ENCODE assay signal across 8 cellular contexts in genomic region chr17:44324092-44324570, GRCh38. TPM values are rescaled to one million over a fixed set of nuclear protein-coding genes. Genes with fewer than 3 reads are reported as not detected.
DNase-seq lines count a peak whose midpoint lies in the region; ATAC-seq, FAIRE-seq and TF ChIP-seq lines count a peak whose summit lies in the region.

No MANE protein-coding gene starts in this region.

- H3K9me3 ChIP-seq in body of pancreas = no peaks in the 10 kb centered on the region
- H3K9me3 ChIP-seq in HepG2 (ENCODE audit: low read length) = no peaks in the 10 kb centered on the region
- H3K9me3 ChIP-seq in transverse colon = no peaks in the 10 kb centered on the region

- peak; percentile 4 for ATAC-seq in GM18907 (IDR thresholded peaks at IDR 0.05; ENCODE audit: unreplicated experiment)
- peak; percentile 1 for ATAC-seq in body of pancreas
- peak; percentile 22 for ATAC-seq in HepG2

- in situ Hi-C loops in HepG2 (cut with HindIII; ENCODE audit: extremely low pct_ligation_motif_present, low pct_unique_long_range_greater_than_20kb) = no loop called here
- in situ Hi-C loops in transverse colon (cut with MboI; ENCODE audit: low pct_ligation_motif_present in 1 of 4, low pct_unique_long_range_greater_than_20kb in 1 of 4, low sequenced_read_pairs in 3 of 4) = loop anchor here in 1 of 4 donors (10.0 kb wide), 1 partner anchor 109 kb away; the partner anchor contains the start of gene UBTF

- intact Hi-C loops in body of pancreas (cut with DNase I) (loop anchor here (5.0 kb wide), 1 partner anchor 107 kb away; the partner anchor contains the start of gene UBTF), HepG2 (cut with micrococcal nuclease; ENCODE audit: unreplicated experiment) (loop anchor here (2.0 to 10.0 kb wide), 2 partner anchors 49 to 105 kb away; partner anchors contain the start of gene UBTF), transverse colon (cut with DNase I; ENCODE audit: low total_unique reads) (loop anchor here (1.0 to 2.0 kb wide), 2 partner anchors 23 to 105 kb away; partner anchors contain the start of gene UBTF)

- TF ChIP-seq EP300 in HepG2 (IDR thresholded peaks at IDR 0.05; ENCODE audit: low read depth in 2 of 2, low read length in 2 of 2) (no peak), HepG2 (CRISPR knock-in tag; IDR thresholded peaks at IDR 0.05; ENCODE audit: borderline replicate concordance) (no peak), transverse colon (IDR thresholded peaks at IDR 0.05; ENCODE audit: low read depth) (no peak)

- 0 to 1% methylated on average over 7 to 38 of the region's 38 CpGs for WGBS in body of pancreas, 2 donors
- WGBS in HepG2 (ENCODE audit: low lambda C conversion rate) = 0% methylated on average over 12 of the region's 38 CpGs
- 2% methylated on average over 28 of the region's 38 CpGs; no CpG with 5 or more reads in 1 of the 2 donors for WGBS in transverse colon (ENCODE audit: low coverage in 1 of 2), 2 donors

- H3K36me3 ChIP-seq in body of pancreas (replicated peaks in 1 of 2; ENCODE audit: insufficient read depth in 1 of 2, low read depth in 2 of 2) (peaks cover 7 to 23% of the 10 kb centered on the region in 2 donors), HepG2 (replicated peaks in 1 of 2; ENCODE audit: control insufficient read depth in 1 of 2, insufficient read depth in 2 of 2, low read length in 2 of 2) (peaks cover 19 to 33% of the 10 kb centered on the region in 2 experiments; a peak in 4 of 5 replicates), transverse colon (peaks cover 0 to 20% (median 5%) of the 10 kb centered on the region in 4 donors)

- TF ChIP-seq POLR2A in body of pancreas (IDR thresholded peaks at IDR 0.05) (no peak), HepG2 (IDR thresholded peaks at IDR 0.05; ENCODE audit: insufficient read depth in 1 of 2, low read depth in 2 of 2, low read length in 2 of 2) (no peak), transverse colon (IDR thresholded peaks at IDR 0.05) (no peak)

- CTCF ChIA-PET in HepG2 (lab: Yijun Ruan, JAX; ENCODE audit: low intra/inter-chr PET ratio, low total read pairs) = no interaction called here

- H3K4me1 ChIP-seq in body of pancreas (peaks cover 33% of the 10 kb centered on the region), HepG2 (ENCODE audit: insufficient read depth, low read length) (peaks cover 52% of the 10 kb centered on the region), transverse colon (peaks cover 8 to 30% (median 25%) of the 10 kb centered on the region in 4 donors)

- no peak overlapping the region for H2AFZ ChIP-seq in HepG2 (ENCODE audit: low read length)

- peak; percentile 48 for DNase-seq in HT-29 (ENCODE audit: low spot score)
- DNase-seq in body of pancreas = peak in 3 of 4 donors; percentile 22 to 40 (median 37)
- no peak for DNase-seq in HepG2 (ENCODE audit: low spot score)
- peak; percentile 35 for DNase-seq in transverse colon
- DNase-seq in urothelium cell line (ENCODE audit: low spot score) = no peak
- DNase-seq in NCI-H2029 (lab: John Stamatoyannopoulos, UW) = no peak
- no peak for DNase-seq in activated gamma-delta T cell treated with Interleukin-2 at 50 U/mL for 16 hours

- H3K27ac ChIP-seq in body of pancreas = peak overlapping the region; percentile 52 to 96 (median 92)
- H3K27ac ChIP-seq in HepG2 (ENCODE audit: extremely low read length, insufficient read depth, low read length) = peak overlapping the region; percentile 61
- H3K27ac ChIP-seq in transverse colon = peak overlapping the region; percentile 93 to 98 (median 96)

- H3K27me3 ChIP-seq in body of pancreas (no peaks in the 10 kb centered on the region), HepG2 (ENCODE audit: control insufficient read depth in 1 of 2, insufficient read depth in 2 of 2, low read length in 2 of 2) (no peaks in the 10 kb centered on the region; a peak in 3 of 5 replicates), transverse colon (no peaks in the 10 kb centered on the region)

- peak overlapping the region; percentile 90 for H3K9ac ChIP-seq in HepG2 (ENCODE audit: insufficient read depth, low read depth, low read length)

- BruUV-seq in HepG2 (replicated peaks; lab: Mats Ljungman, UMichigan) = no TSS peak

- peak overlapping the region; percentile 97 for H3K4me2 ChIP-seq in HepG2 (ENCODE audit: low read depth, low read length)

- TF ChIP-seq CTCF in body of pancreas (IDR thresholded peaks at IDR 0.05) = no peak
- 0 out of 2 replicates have a peak, but pooled peaks have one; percentile 3 for TF ChIP-seq CTCF in HepG2 (CRISPR knock-in tag; IDR thresholded peaks at IDR 0.05)
- TF ChIP-seq CTCF in transverse colon (IDR thresholded peaks at IDR 0.05) = no peak

- peaks cover 14% of the 10 kb centered on the region for H3K79me2 ChIP-seq in HepG2 (ENCODE audit: insufficient read depth, low read length)

- no peak for TF ChIP-seq RAD21 in HepG2 (CRISPR knock-in tag; IDR thresholded peaks at IDR 0.05)

- FAIRE-seq in HepG2 (lab: Jason Lieb, UNC) (no peak), urothelium cell line (lab: Jason Lieb, UNC) (no peak)

- no peaks in the 10 kb centered on the region for H4K20me1 ChIP-seq in HepG2 (ENCODE audit: insufficient read depth, low read length)

- H3K4me3 ChIP-seq in body of pancreas (peak overlapping the region; percentile 60 to 92), HepG2 (replicated peaks in 1 of 3; ENCODE audit: insufficient read depth in 1 of 3, low read depth in 2 of 3, low read length in 3 of 3) (peak overlapping the region; percentile 78 to 97 (median 91)), transverse colon (peak overlapping the region; percentile 67 to 97 (median 83))

- POLR2A ChIA-PET in HepG2 (lab: Yijun Ruan, JAX) = interaction anchor here (1.1 to 1.9 kb wide), 6 partner anchors 11 to 137 kb away, joined by 5 to 8 read pairs (median 6); partner anchors contain the start of genes ATXN7L3, GRN, TMUB2 and UBTF

RNA-seq across cellular contexts. Expression of gene SLC25A39, which starts 0.5 kb away (rescaled TPM):
- total RNA-seq in HT-29 (2014; rRNA removed; shearing (Covaris generic)) = 387 and 399 TPM in 2 replicates
- total RNA-seq in body of pancreas (100 to 1,000 TPM in 1 of 2 donors, 10 to 100 TPM in 1; 72.6 to 154 TPM), HepG2 (2016; rRNA removed; fragmentation: Illumina TruSeq; extraction: Trizol) (119 and 151 TPM in 2 replicates), transverse colon (100 to 1,000 TPM; 136 to 154 (median 141) TPM)
- 410 and 476 TPM in 2 replicates for total RNA-seq in HepG2 (2016; cell fraction: cytosol; rRNA removed; fragmentation: Illumina TruSeq; extraction: Trizol; ENCODE audit: low read depth)
- total RNA-seq in HepG2 (2016; cell fraction: insoluble cytoplasmic fraction; rRNA removed; fragmentation: Illumina TruSeq; extraction: Trizol) = 99.0 and 156 TPM in 2 replicates
- total RNA-seq in HepG2 (2016; cell fraction: membrane; rRNA removed; fragmentation: Illumina TruSeq; extraction: Trizol) = 478 and 550 TPM in 2 replicates
- 88.4 and 102 TPM in 2 replicates for total RNA-seq in HepG2 (2016; cell fraction: nucleus; rRNA removed; fragmentation: Illumina TruSeq; extraction: Trizol)
- 144 and 164 TPM in 2 replicates for polyA plus RNA-seq in HepG2 (2011; rRNA removed)
- 120 and 173 TPM in 2 replicates for polyA plus RNA-seq in HepG2 (2011; cell fraction: cytosol; rRNA removed)
- 432 and 489 TPM in 2 replicates for polyA plus RNA-seq in HepG2 (2011; cell fraction: nucleus; rRNA removed)
- polyA plus RNA-seq in HepG2 (2012) = 90.6 and 129 TPM in 2 replicates
- 809 and 889 TPM in 2 replicates for polyA plus RNA-seq in HepG2 (2016; cell fraction: cytosol; fragmentation: Illumina TruSeq; extraction: Trizol; ENCODE audit: low read depth)
- polyA plus RNA-seq in HepG2 (2016; cell fraction: insoluble cytoplasmic fraction; fragmentation: Illumina TruSeq; extraction: Trizol; ENCODE audit: low read depth) = 161 and 204 TPM in 2 replicates
- polyA plus RNA-seq in HepG2 (2016; cell fraction: membrane; fragmentation: Illumina TruSeq; extraction: Trizol; ENCODE audit: low read depth) = 764 and 806 TPM in 2 replicates
- polyA plus RNA-seq in HepG2 (2016; cell fraction: nucleus; fragmentation: Illumina TruSeq; extraction: Trizol; ENCODE audit: insufficient read depth, low read depth) = 299 and 303 TPM in 2 replicates
- polyA minus RNA-seq in HepG2 (2011; rRNA and poly(A)+ RNA removed; ENCODE audit: low replicate concordance) = 136 and 157 TPM in 2 replicates
- 35.4 and 57.5 TPM in 2 replicates for polyA minus RNA-seq in HepG2 (2011; cell fraction: cytosol; rRNA and poly(A)+ RNA removed)
- polyA minus RNA-seq in HepG2 (2011; cell fraction: nucleus; rRNA and poly(A)+ RNA removed) = 45.3 and 47.1 TPM in 2 replicates

RNA-seq across cellular contexts. Expression of gene RUNDC3A, which starts 15.7 kb away (rescaled TPM):
- 0.16 and 0.36 TPM in 2 replicates for total RNA-seq in HT-29 (2014; rRNA removed; shearing (Covaris generic))
- total RNA-seq in body of pancreas = 1 to 10 TPM in 1 of 2 donors, not detected in 1; 2.6 TPM
- total RNA-seq in HepG2 (2016; rRNA removed; fragmentation: Illumina TruSeq; extraction: Trizol) = not detected in 2 replicates
- total RNA-seq in HepG2 (2016; cell fraction: cytosol; rRNA removed; fragmentation: Illumina TruSeq; extraction: Trizol; ENCODE audit: low read depth) = not detected in 2 replicates
- 0.04 TPM in 1 of 2 replicates, not detected in the other for total RNA-seq in HepG2 (2016; cell fraction: insoluble cytoplasmic fraction; rRNA removed; fragmentation: Illumina TruSeq; extraction: Trizol)
- 0.31 TPM in 1 of 2 replicates, not detected in the other for total RNA-seq in HepG2 (2016; cell fraction: membrane; rRNA removed; fragmentation: Illumina TruSeq; extraction: Trizol)
- not detected in 2 replicates for total RNA-seq in HepG2 (2016; cell fraction: nucleus; rRNA removed; fragmentation: Illumina TruSeq; extraction: Trizol)
- polyA plus RNA-seq in HepG2 (2011; rRNA removed) = 0.25 and 0.33 TPM in 2 replicates
- polyA plus RNA-seq in HepG2 (2011; cell fraction: cytosol; rRNA removed) = 0.32 and 0.42 TPM in 2 replicates
- 0.97 and 1.1 TPM in 2 replicates for polyA plus RNA-seq in HepG2 (2011; cell fraction: nucleus; rRNA removed)
- polyA plus RNA-seq in HepG2 (2012) = 0.11 and 0.43 TPM in 2 replicates
- polyA plus RNA-seq in HepG2 (2016; cell fraction: cytosol; fragmentation: Illumina TruSeq; extraction: Trizol; ENCODE audit: low read depth) = 0.18 TPM in 2 replicates
- polyA plus RNA-seq in HepG2 (2016; cell fraction: insoluble cytoplasmic fraction; fragmentation: Illumina TruSeq; extraction: Trizol; ENCODE audit: low read depth) = 0.21 and 0.33 TPM in 2 replicates
- 0.07 TPM in 1 of 2 replicates, not detected in the other for polyA plus RNA-seq in HepG2 (2016; cell fraction: membrane; fragmentation: Illumina TruSeq; extraction: Trizol; ENCODE audit: low read depth)
- 0.33 TPM in 1 of 2 replicates, not detected in the other for polyA plus RNA-seq in HepG2 (2016; cell fraction: nucleus; fragmentation: Illumina TruSeq; extraction: Trizol; ENCODE audit: insufficient read depth, low read depth)
- 0.48 TPM in 1 of 2 replicates, not detected in the other for polyA minus RNA-seq in HepG2 (2011; rRNA and poly(A)+ RNA removed; ENCODE audit: low replicate concordance)
- not detected in 2 replicates for polyA minus RNA-seq in HepG2 (2011; cell fraction: cytosol; rRNA and poly(A)+ RNA removed)
- polyA minus RNA-seq in HepG2 (2011; cell fraction: nucleus; rRNA and poly(A)+ RNA removed) = 0.50 TPM in 1 of 2 replicates, not detected in the other
- total RNA-seq in transverse colon = 1 to 10 TPM in 2 of 4 donors, under 1 TPM in 1, not detected in 1; 0.48 to 7.6 (median 1.1) TPM

RNA-seq across cellular contexts. Expression of gene GRN, which starts 21.0 kb away (rescaled TPM):
- total RNA-seq in HT-29 (2014; rRNA removed; shearing (Covaris generic)) = 637 and 715 TPM in 2 replicates
- total RNA-seq in body of pancreas (100 to 1,000 TPM; 119 to 153 TPM), HepG2 (2016; rRNA removed; fragmentation: Illumina TruSeq; extraction: Trizol) (41.2 and 86.6 TPM in 2 replicates), transverse colon (1,000 to 10,000 TPM in 1 of 4 donors, 100 to 1,000 TPM in 3; 546 to 1,119 (median 694) TPM)
- total RNA-seq in HepG2 (2016; cell fraction: cytosol; rRNA removed; fragmentation: Illumina TruSeq; extraction: Trizol; ENCODE audit: low read depth) = 14.7 and 16.4 TPM in 2 replicates
- total RNA-seq in HepG2 (2016; cell fraction: insoluble cytoplasmic fraction; rRNA removed; fragmentation: Illumina TruSeq; extraction: Trizol) = 36.4 and 95.6 TPM in 2 replicates
- total RNA-seq in HepG2 (2016; cell fraction: membrane; rRNA removed; fragmentation: Illumina TruSeq; extraction: Trizol) = 24.9 and 32.7 TPM in 2 replicates
- 81.7 and 101 TPM in 2 replicates for total RNA-seq in HepG2 (2016; cell fraction: nucleus; rRNA removed; fragmentation: Illumina TruSeq; extraction: Trizol)
- polyA plus RNA-seq in HepG2 (2011; rRNA removed) = 143 and 195 TPM in 2 replicates
- polyA plus RNA-seq in HepG2 (2011; cell fraction: cytosol; rRNA removed) = 82.9 and 130 TPM in 2 replicates
- 653 and 705 TPM in 2 replicates for polyA plus RNA-seq in HepG2 (2011; cell fraction: nucleus; rRNA removed)
- 166 and 219 TPM in 2 replicates for polyA plus RNA-seq in HepG2 (2012)
- polyA plus RNA-seq in HepG2 (2016; cell fraction: cytosol; fragmentation: Illumina TruSeq; extraction: Trizol; ENCODE audit: low read depth) = 23.3 and 23.7 TPM in 2 replicates
- polyA plus RNA-seq in HepG2 (2016; cell fraction: insoluble cytoplasmic fraction; fragmentation: Illumina TruSeq; extraction: Trizol; ENCODE audit: low read depth) = 50.3 and 62.4 TPM in 2 replicates
- 32.0 and 32.7 TPM in 2 replicates for polyA plus RNA-seq in HepG2 (2016; cell fraction: membrane; fragmentation: Illumina TruSeq; extraction: Trizol; ENCODE audit: low read depth)
- 211 and 219 TPM in 2 replicates for polyA plus RNA-seq in HepG2 (2016; cell fraction: nucleus; fragmentation: Illumina TruSeq; extraction: Trizol; ENCODE audit: insufficient read depth, low read depth)
- polyA minus RNA-seq in HepG2 (2011; rRNA and poly(A)+ RNA removed; ENCODE audit: low replicate concordance) = 65.4 and 170 TPM in 2 replicates
- 146 and 172 TPM in 2 replicates for polyA minus RNA-seq in HepG2 (2011; cell fraction: cytosol; rRNA and poly(A)+ RNA removed)
- 48.2 and 74.1 TPM in 2 replicates for polyA minus RNA-seq in HepG2 (2011; cell fraction: nucleus; rRNA and poly(A)+ RNA removed)

RNA-seq across cellular contexts. Expression of gene FAM171A2, which starts 39.5 kb away (rescaled TPM):
- total RNA-seq in HT-29 (2014; rRNA removed; shearing (Covaris generic)) = 2.1 and 3.0 TPM in 2 replicates
- total RNA-seq in body of pancreas (1 to 10 TPM in 1 of 2 donors, not detected in 1; 2.9 TPM), HepG2 (2016; rRNA removed; fragmentation: Illumina TruSeq; extraction: Trizol) (1.0 and 1.8 TPM in 2 replicates), transverse colon (1 to 10 TPM in 1 of 4 donors, under 1 TPM in 2, not detected in 1; 0.14 to 7.9 (median 0.95) TPM)
- total RNA-seq in HepG2 (2016; cell fraction: cytosol; rRNA removed; fragmentation: Illumina TruSeq; extraction: Trizol; ENCODE audit: low read depth) = 0.44 and 1.2 TPM in 2 replicates
- 0.97 and 2.0 TPM in 2 replicates for total RNA-seq in HepG2 (2016; cell fraction: insoluble cytoplasmic fraction; rRNA removed; fragmentation: Illumina TruSeq; extraction: Trizol)
- 1.4 and 2.0 TPM in 2 replicates for total RNA-seq in HepG2 (2016; cell fraction: membrane; rRNA removed; fragmentation: Illumina TruSeq; extraction: Trizol)
- total RNA-seq in HepG2 (2016; cell fraction: nucleus; rRNA removed; fragmentation: Illumina TruSeq; extraction: Trizol) = 1.8 and 2.4 TPM in 2 replicates
- polyA plus RNA-seq in HepG2 (2011; rRNA removed) = 3.6 and 5.8 TPM in 2 replicates
- 3.3 and 4.9 TPM in 2 replicates for polyA plus RNA-seq in HepG2 (2011; cell fraction: cytosol; rRNA removed)
- 5.7 and 6.2 TPM in 2 replicates for polyA plus RNA-seq in HepG2 (2011; cell fraction: nucleus; rRNA removed)
- polyA plus RNA-seq in HepG2 (2012) = 3.9 and 7.7 TPM in 2 replicates
- 0.99 and 1.1 TPM in 2 replicates for polyA plus RNA-seq in HepG2 (2016; cell fraction: cytosol; fragmentation: Illumina TruSeq; extraction: Trizol; ENCODE audit: low read depth)
- polyA plus RNA-seq in HepG2 (2016; cell fraction: insoluble cytoplasmic fraction; fragmentation: Illumina TruSeq; extraction: Trizol; ENCODE audit: low read depth) = 0.66 and 0.71 TPM in 2 replicates
- polyA plus RNA-seq in HepG2 (2016; cell fraction: membrane; fragmentation: Illumina TruSeq; extraction: Trizol; ENCODE audit: low read depth) = 0.84 and 1.1 TPM in 2 replicates
- polyA plus RNA-seq in HepG2 (2016; cell fraction: nucleus; fragmentation: Illumina TruSeq; extraction: Trizol; ENCODE audit: insufficient read depth, low read depth) = 3.3 and 3.5 TPM in 2 replicates
- polyA minus RNA-seq in HepG2 (2011; rRNA and poly(A)+ RNA removed; ENCODE audit: low replicate concordance) = 1.3 and 9.8 TPM in 2 replicates
- 3.0 and 3.8 TPM in 2 replicates for polyA minus RNA-seq in HepG2 (2011; cell fraction: cytosol; rRNA and poly(A)+ RNA removed)
- 1.3 and 2.7 TPM in 2 replicates for polyA minus RNA-seq in HepG2 (2011; cell fraction: nucleus; rRNA and poly(A)+ RNA removed)

RNA-seq across cellular contexts. Expression of gene SLC4A1, which starts 56.2 kb away (rescaled TPM):
- total RNA-seq in HT-29 (2014; rRNA removed; shearing (Covaris generic)) = not detected in 2 replicates
- total RNA-seq in body of pancreas = not detected
- not detected in 2 replicates for total RNA-seq in HepG2 (2016; rRNA removed; fragmentation: Illumina TruSeq; extraction: Trizol)
- total RNA-seq in HepG2 (2016; cell fraction: cytosol; rRNA removed; fragmentation: Illumina TruSeq; extraction: Trizol; ENCODE audit: low read depth) = not detected in 2 replicates
- total RNA-seq in HepG2 (2016; cell fraction: insoluble cytoplasmic fraction; rRNA removed; fragmentation: Illumina TruSeq; extraction: Trizol) = not detected in 2 replicates
- not detected in 2 replicates for total RNA-seq in HepG2 (2016; cell fraction: membrane; rRNA removed; fragmentation: Illumina TruSeq; extraction: Trizol)
- not detected in 2 replicates for total RNA-seq in HepG2 (2016; cell fraction: nucleus; rRNA removed; fragmentation: Illumina TruSeq; extraction: Trizol)
- 0.01 TPM in 1 of 2 replicates, not detected in the other for polyA plus RNA-seq in HepG2 (2011; rRNA removed)
- not detected in 2 replicates for polyA plus RNA-seq in HepG2 (2011; cell fraction: cytosol; rRNA removed)
- polyA plus RNA-seq in HepG2 (2011; cell fraction: nucleus; rRNA removed) = 0.03 TPM in 1 of 2 replicates, not detected in the other
- polyA plus RNA-seq in HepG2 (2012) = not detected in 2 replicates
- not detected in 2 replicates for polyA plus RNA-seq in HepG2 (2016; cell fraction: cytosol; fragmentation: Illumina TruSeq; extraction: Trizol; ENCODE audit: low read depth)
- not detected in 2 replicates for polyA plus RNA-seq in HepG2 (2016; cell fraction: insoluble cytoplasmic fraction; fragmentation: Illumina TruSeq; extraction: Trizol; ENCODE audit: low read depth)
- not detected in 2 replicates for polyA plus RNA-seq in HepG2 (2016; cell fraction: membrane; fragmentation: Illumina TruSeq; extraction: Trizol; ENCODE audit: low read depth)
- polyA plus RNA-seq in HepG2 (2016; cell fraction: nucleus; fragmentation: Illumina TruSeq; extraction: Trizol; ENCODE audit: insufficient read depth, low read depth) = not detected in 2 replicates
- polyA minus RNA-seq in HepG2 (2011; rRNA and poly(A)+ RNA removed; ENCODE audit: low replicate concordance) = not detected in 2 replicates
- not detected in 2 replicates for polyA minus RNA-seq in HepG2 (2011; cell fraction: cytosol; rRNA and poly(A)+ RNA removed)
- not detected in 2 replicates for polyA minus RNA-seq in HepG2 (2011; cell fraction: nucleus; rRNA and poly(A)+ RNA removed)
- not detected for total RNA-seq in transverse colon

Comparison
In these comparisons a context has a peak if more than half of its experiments do, and no peak if none do; other contexts are left out.
1. DNase-seq: peak in HT-29 (single experiment), body of pancreas (3 of 4) and transverse colon (single experiment); none in HepG2 (single experiment), urothelium cell line (single experiment), NCI-H2029 (single experiment) and activated gamma-delta T cell treated with Interleukin-2 at 50 U/mL for 16 hours (single experiment).
2. Peak in every context shown above with its lines, with median percentiles within 50 percentile points of each other: ATAC-seq, H3K27ac ChIP-seq and H3K4me3 ChIP-seq.